8 cellular contexts compared by ENCODE assay signal in the genomic region with DNA sequence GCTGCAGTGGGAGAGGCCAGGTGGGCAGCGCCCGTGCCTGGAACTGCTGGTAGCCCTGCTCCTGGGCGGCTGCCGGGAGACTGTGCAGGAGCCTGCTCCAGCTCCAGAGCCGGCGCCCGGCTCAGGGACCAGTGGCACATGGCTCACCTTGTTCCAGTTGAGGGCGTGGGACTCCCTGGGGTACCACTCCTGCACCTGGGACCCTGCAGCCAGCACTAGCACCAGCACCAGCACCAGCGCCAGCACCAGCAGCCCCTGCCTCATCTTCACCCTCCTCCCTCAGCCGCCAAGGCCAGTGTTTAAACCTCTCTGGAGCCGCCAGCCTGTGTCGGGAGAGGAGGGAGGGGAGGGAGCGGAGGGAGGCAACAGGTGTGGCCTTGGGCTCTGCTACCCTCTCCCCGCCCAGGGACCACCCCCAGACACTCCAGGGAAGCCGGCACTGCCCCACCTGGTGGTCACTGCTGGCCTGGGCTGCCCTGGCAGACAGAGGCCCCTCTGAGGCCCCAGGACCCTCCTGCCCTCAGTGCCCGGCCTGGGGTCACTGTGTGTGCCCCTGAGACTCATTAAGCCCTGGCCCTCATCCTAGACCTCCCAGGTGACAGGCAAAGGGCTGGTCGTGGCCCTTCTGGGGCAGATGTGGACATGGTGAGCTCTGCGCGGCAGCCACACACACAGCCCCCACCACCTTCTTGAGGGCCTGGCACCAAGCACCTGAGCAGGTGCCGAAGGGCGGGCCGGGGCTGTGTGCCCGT. TPM values are rescaled to one million over a fixed set of nuclear protein-coding genes. Genes with fewer than 3 reads are reported as not detected.
DNase-seq lines count a peak whose midpoint lies in the region; ATAC-seq and TF ChIP-seq lines count a peak whose summit lies in the region.

Gene LCN10, minus strand, starts transcription at position 301 of the 752 bp plus-strand sequence. Its CDS starts 37 bp downstream, at position 264.

- no peak within 1 kb of the TSS for H3K4me3 ChIP-seq in endodermal cell (ENCODE audit: low read length)
- H3K4me3 ChIP-seq in psoas muscle, result no peak within 1 kb of the TSS

- no peak within 1 kb of the TSS for H3K9ac ChIP-seq in endodermal cell (ENCODE audit: extremely low read depth, low read length, poor library complexity, severe bottlenecking)

- intact Hi-C loops in psoas muscle (cut with DNase I), result no loop called here
- intact Hi-C loops in activated T-helper 1 cell treated with anti-CD3 and anti-CD28 coated beads, Interleukin-12 subunit alpha, Interleukin-12 subunit beta, Interleukin-2, Interleukin-4 antibody, amounts not matched to agents 30 ng/mL and 10 ng/mL and 1 ng/mL, durations not matched to agents 14 hours and 24 hours and 36 hours (cut with micrococcal nuclease), result no loop called here

- H3K4me3 Mint-ChIP-seq in endodermal cell, result no peak within 1 kb of the TSS
- H3K4me3 Mint-ChIP-seq in activated T-helper 1 cell treated with anti-CD3 and anti-CD28 coated beads, Interleukin-12 subunit alpha, Interleukin-12 subunit beta, Interleukin-2, Interleukin-4 antibody, amounts not matched to agents 30 ng/mL and 10 ng/mL and 1 ng/mL, durations not matched to agents 14 hours and 24 hours and 36 hours, result no peak within 1 kb of the TSS

- H3K27me3 Mint-ChIP-seq in endodermal cell (ENCODE audit: insufficient read depth), result peaks cover 7% of the 10 kb centered on the region
- peaks cover 2% of the 10 kb centered on the region for H3K27me3 Mint-ChIP-seq in activated T-helper 1 cell treated with anti-CD3 and anti-CD28 coated beads, Interleukin-12 subunit alpha, Interleukin-12 subunit beta, Interleukin-2, Interleukin-4 antibody, amounts not matched to agents 30 ng/mL and 10 ng/mL and 1 ng/mL, durations not matched to agents 14 hours and 24 hours and 36 hours (ENCODE audit: insufficient read depth)

- H3K9me3 Mint-ChIP-seq in endodermal cell, result peaks cover 3% of the 10 kb centered on the region
- no peaks in the 10 kb centered on the region for H3K9me3 Mint-ChIP-seq in activated T-helper 1 cell treated with anti-CD3 and anti-CD28 coated beads, Interleukin-12 subunit alpha, Interleukin-12 subunit beta, Interleukin-2, Interleukin-4 antibody, amounts not matched to agents 30 ng/mL and 10 ng/mL and 1 ng/mL, durations not matched to agents 14 hours and 24 hours and 36 hours

- H3K27ac Mint-ChIP-seq in endodermal cell, result no peak within 1 kb of the TSS
- H3K27ac Mint-ChIP-seq in activated T-helper 1 cell treated with anti-CD3 and anti-CD28 coated beads, Interleukin-12 subunit alpha, Interleukin-12 subunit beta, Interleukin-2, Interleukin-4 antibody, amounts not matched to agents 30 ng/mL and 10 ng/mL and 1 ng/mL, durations not matched to agents 14 hours and 24 hours and 36 hours, result no peak within 1 kb of the TSS

- TF ChIP-seq CTCF in endodermal cell (conservative IDR thresholded peaks at IDR 0.05) (peak; percentile 87), psoas muscle (IDR thresholded peaks at IDR 0.05) (no peak)

- H3K4me1 ChIP-seq in endodermal cell (ENCODE audit: control insufficient read depth, insufficient read depth, low read length) (no peaks in the 10 kb centered on the region), psoas muscle (no peaks in the 10 kb centered on the region)

- H3K9me3 ChIP-seq in endodermal cell (ENCODE audit: control insufficient read depth, low read length) (no peaks in the 10 kb centered on the region), psoas muscle (no peaks in the 10 kb centered on the region)

- WGBS in endodermal cell (ENCODE audit: insufficient coverage in 1 of 2, insufficient read length in 1 of 2), 2 experiments, result 72 to 81% methylated on average over 11 to 20 of the region's 23 CpGs
- 37 to 49% (median 38%) methylated on average over 15 to 23 of the region's 23 CpGs for WGBS in psoas muscle, 3 donors

- H3K4me1 Mint-ChIP-seq in endodermal cell, result no peaks in the 10 kb centered on the region
- peaks cover 6% of the 10 kb centered on the region for H3K4me1 Mint-ChIP-seq in activated T-helper 1 cell treated with anti-CD3 and anti-CD28 coated beads, Interleukin-12 subunit alpha, Interleukin-12 subunit beta, Interleukin-2, Interleukin-4 antibody, amounts not matched to agents 30 ng/mL and 10 ng/mL and 1 ng/mL, durations not matched to agents 14 hours and 24 hours and 36 hours (ENCODE audit: low read depth)

- peak; percentile 72 for DNase-seq in ELF-1 (ENCODE audit: low read depth, low spot score)
- DNase-seq in NCI-H82 treated with DMSO at 0.1 percent for 48 hours (lab: John Stamatoyannopoulos, UW; ENCODE audit: unreplicated experiment), result peak; percentile 11
- DNase-seq in endodermal cell, result peak; percentile 91
- DNase-seq in psoas muscle, result no peak
- no peak for DNase-seq in NCI-H1930 (lab: John Stamatoyannopoulos, UW)
- no peak for DNase-seq in activated T-helper 1 cell treated with anti-CD3 and anti-CD28 coated beads, Interleukin-12 subunit alpha, Interleukin-12 subunit beta, Interleukin-2, Interleukin-4 antibody, amounts not matched to agents 30 ng/mL and 10 ng/mL and 1 ng/mL, durations not matched to agents 14 hours and 24 hours and 36 hours (ENCODE audit: low spot score)

- ATAC-seq in psoas muscle (peak in 3 of 4 donors; percentile 4 to 32 (median 29)), HG02610 (IDR thresholded peaks at IDR 0.05; ENCODE audit: unreplicated experiment) (no peak), HG03432 (IDR thresholded peaks at IDR 0.05; ENCODE audit: unreplicated experiment) (no peak)

- no peaks in the 10 kb centered on the region for H3K27me3 ChIP-seq in endodermal cell (ENCODE audit: control insufficient read depth, insufficient read depth, low read length, poor library complexity, severe bottlenecking)
- peaks cover 0 to 45% (median 16%) of the 10 kb centered on the region in 3 donors for H3K27me3 ChIP-seq in psoas muscle (ENCODE audit: insufficient read depth in 3 of 3, low read length in 2 of 3)

- no peaks in the 10 kb centered on the region for H3K36me3 Mint-ChIP-seq in endodermal cell (ENCODE audit: low read depth)
- H3K36me3 Mint-ChIP-seq in activated T-helper 1 cell treated with anti-CD3 and anti-CD28 coated beads, Interleukin-12 subunit alpha, Interleukin-12 subunit beta, Interleukin-2, Interleukin-4 antibody, amounts not matched to agents 30 ng/mL and 10 ng/mL and 1 ng/mL, durations not matched to agents 14 hours and 24 hours and 36 hours (ENCODE audit: low read depth), result no peaks in the 10 kb centered on the region

- H3K36me3 ChIP-seq in endodermal cell (ENCODE audit: control insufficient read depth, insufficient read depth, low read length) (no peaks in the 10 kb centered on the region), psoas muscle (ENCODE audit: insufficient read depth in 1 of 2, low read depth in 1 of 2) (no peaks in the 10 kb centered on the region)

- H3K27ac ChIP-seq in endodermal cell (ENCODE audit: low read depth, low read length), result no peak within 1 kb of the TSS
- no peak within 1 kb of the TSS for H3K27ac ChIP-seq in psoas muscle

RNA-seq across cellular contexts. Expression of gene LCN10, which starts in this region (rescaled TPM):
- total RNA-seq in endodermal cell, result 1 to 10 TPM in 1 of 2 donors, under 1 TPM in 1; 0.91 to 1.1 TPM
- 0.07 TPM for polyA plus RNA-seq in endodermal cell (2013, experiment 1 of 2)
- polyA plus RNA-seq in endodermal cell (2013, experiment 2 of 2), result 0.17 TPM
- 1 to 10 TPM in 3 of 4 donors, not detected in 1; 3.2 to 4.9 (median 4.1) TPM for total RNA-seq in psoas muscle
- polyA plus RNA-seq in psoas muscle, result 1 to 10 TPM; 3.0 to 4.6 (median 4.0) TPM
- total RNA-seq in activated T-helper 1 cell treated with anti-CD3 and anti-CD28 coated beads, Interleukin-12 subunit alpha, Interleukin-12 subunit beta, Interleukin-2, Interleukin-4 antibody, amounts not matched to agents 30 ng/mL and 10 ng/mL and 1 ng/mL, durations not matched to agents 14 hours and 24 hours and 36 hours, result 0.39 and 0.59 TPM in 2 replicates

Comparison
In these comparisons a context has a peak if more than half of its experiments do, and no peak if none do; other contexts are left out.
1. DNase-seq: peak in ELF-1 (single experiment), NCI-H82 treated with DMSO at 0.1 percent for 48 hours (single experiment) and endodermal cell (single experiment); none in psoas muscle (0 of 2), NCI-H1930 (0 of 2) and activated T-helper 1 cell treated with anti-CD3 and anti-CD28 coated beads, Interleukin-12 subunit alpha, Interleukin-12 subunit beta, Interleukin-2, Interleukin-4 antibody, amounts not matched to agents 30 ng/mL and 10 ng/mL and 1 ng/mL, durations not matched to agents 14 hours and 24 hours and 36 hours (single experiment).
2. ATAC-seq: peak in psoas muscle (3 of 4); none in HG02610 (single experiment) and HG03432 (single experiment).